14 cellular contexts compared by ENCODE assay signal in the genomic region with DNA sequence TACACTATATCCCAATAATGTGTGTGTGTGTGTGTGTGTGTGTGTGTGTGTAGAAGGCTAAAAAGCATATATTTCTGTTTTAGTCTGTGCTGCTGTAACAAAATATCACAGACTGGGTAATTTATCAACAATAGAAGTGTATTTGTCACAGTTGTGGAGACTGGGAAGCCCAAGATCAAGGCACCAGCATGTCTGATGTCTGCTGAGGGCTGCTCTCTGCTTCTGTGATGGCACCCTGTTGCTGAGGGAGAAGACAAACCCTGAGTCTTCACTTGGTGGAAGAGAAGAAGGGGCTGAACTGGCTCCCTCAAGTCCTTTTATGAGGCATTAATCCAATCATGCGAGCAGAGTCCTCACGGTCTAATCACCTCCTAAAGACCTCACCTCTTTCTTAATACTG. TPM values are rescaled to one million over a fixed set of nuclear protein-coding genes. Genes with fewer than 3 reads are reported as not detected.
DNase-seq lines count a peak whose midpoint lies in the region; TF ChIP-seq lines count a peak whose summit lies in the region.
"Had no signal": no experiment of that assay in that cellular context is flagged by ENCODE, and none has a peak within 500 bp of the region (broad histone marks: within the 10 kb centered on the region; RNA-seq: fewer than 3 reads in every experiment).

No MANE protein-coding gene starts in this region.

- no peak overlapping the region for H3K4me2 ChIP-seq in neural progenitor cell

- H3K27ac Mint-ChIP-seq in neural progenitor cell, result peak overlapping the region; percentile 9
- H3K27ac Mint-ChIP-seq: H9 had no signal

- no peak overlapping the region for H3K9ac ChIP-seq in neural progenitor cell

- DNase-seq in HL-60 (ENCODE audit: low read depth in 1 of 2, low spot score in 1 of 2) (no peak), NCI-H82 treated with DMSO at 0.1 percent for 48 hours (lab: John Stamatoyannopoulos, UW; ENCODE audit: unreplicated experiment) (peak; percentile 92), neural progenitor cell (ENCODE audit: low spot score) (no peak), AML-193 (lab: John Stamatoyannopoulos, UW) (no peak), NOMO-1 (lab: John Stamatoyannopoulos, UW; ENCODE audit: unreplicated experiment in 2 of 2) (no peak), cerebellum (ENCODE audit: low spot score) (no peak)
- DNase-seq: ACHN; CD4-positive, alpha-beta memory T cell; DMS153; DMS79 treated with DMSO at 0.1 percent for 48 hours; GOT3; H9; KG1 had no signal

- peaks cover 38% of the 10 kb centered on the region for H3K4me1 ChIP-seq in neural progenitor cell

- TF ChIP-seq CTCF in HL-60 (IDR thresholded peaks at IDR 0.05; ENCODE audit: insufficient read depth, low read length) (no peak), neural progenitor cell (IDR thresholded peaks at IDR 0.05) (no peak)

- peaks cover 6% of the 10 kb centered on the region for H3K9me3 ChIP-seq in neural progenitor cell (ENCODE audit: low read depth)

- H3F3A ChIP-seq in neural progenitor cell (ENCODE audit: low read depth), result peaks cover 36% of the 10 kb centered on the region

- no peaks in the 10 kb centered on the region for H3K36me3 Mint-ChIP-seq in neural progenitor cell

- no peaks in the 10 kb centered on the region for H3K27me3 ChIP-seq in HL-60 (ENCODE audit: insufficient read depth, poor library complexity, severe bottlenecking)
- no peaks in the 10 kb centered on the region for H3K27me3 ChIP-seq in neural progenitor cell

- no peak overlapping the region for H3K4me3 Mint-ChIP-seq in neural progenitor cell
- H3K4me3 Mint-ChIP-seq: CD4-positive, alpha-beta memory T cell; H9 had no signal

- H4K20me1 ChIP-seq in neural progenitor cell (ENCODE audit: low read depth), result no peaks in the 10 kb centered on the region

- peaks cover 35% of the 10 kb centered on the region for H3K4me1 Mint-ChIP-seq in neural progenitor cell

- H3K27ac ChIP-seq in HL-60 (replicated peaks), result peak overlapping the region; percentile 91
- no peak overlapping the region for H3K27ac ChIP-seq in neural progenitor cell
- H3K27ac ChIP-seq: C4-2B had no signal

- H3K4me3 ChIP-seq in HL-60 (replicated peaks; ENCODE audit: insufficient read depth, low read length) (no peak overlapping the region), neural progenitor cell (no peak overlapping the region)

- H3K79me2 ChIP-seq in neural progenitor cell (ENCODE audit: low read depth), result no peaks in the 10 kb centered on the region

- no peaks in the 10 kb centered on the region for H3K36me3 ChIP-seq in neural progenitor cell

- no peak overlapping the region for H2AFZ ChIP-seq in neural progenitor cell (replicated peaks)

- H3K27me3 Mint-ChIP-seq in neural progenitor cell (ENCODE audit: insufficient read depth, low read depth), result peaks cover 1% of the 10 kb centered on the region
- H3K27me3 Mint-ChIP-seq: CD4-positive, alpha-beta memory T cell had no signal

- H3K9me3 Mint-ChIP-seq in neural progenitor cell, result peaks cover 19% of the 10 kb centered on the region

RNA-seq across cellular contexts. Expression of a gene that starts 23.0 kb away (rescaled TPM):
- total RNA-seq in neural progenitor cell (ENCODE audit: low replicate concordance) (44.1 and 48.3 TPM in 2 replicates), cerebellum (26.5 TPM)
